Comparison of ENCODE assay signal across 8 cellular contexts in the genomic region with DNA sequence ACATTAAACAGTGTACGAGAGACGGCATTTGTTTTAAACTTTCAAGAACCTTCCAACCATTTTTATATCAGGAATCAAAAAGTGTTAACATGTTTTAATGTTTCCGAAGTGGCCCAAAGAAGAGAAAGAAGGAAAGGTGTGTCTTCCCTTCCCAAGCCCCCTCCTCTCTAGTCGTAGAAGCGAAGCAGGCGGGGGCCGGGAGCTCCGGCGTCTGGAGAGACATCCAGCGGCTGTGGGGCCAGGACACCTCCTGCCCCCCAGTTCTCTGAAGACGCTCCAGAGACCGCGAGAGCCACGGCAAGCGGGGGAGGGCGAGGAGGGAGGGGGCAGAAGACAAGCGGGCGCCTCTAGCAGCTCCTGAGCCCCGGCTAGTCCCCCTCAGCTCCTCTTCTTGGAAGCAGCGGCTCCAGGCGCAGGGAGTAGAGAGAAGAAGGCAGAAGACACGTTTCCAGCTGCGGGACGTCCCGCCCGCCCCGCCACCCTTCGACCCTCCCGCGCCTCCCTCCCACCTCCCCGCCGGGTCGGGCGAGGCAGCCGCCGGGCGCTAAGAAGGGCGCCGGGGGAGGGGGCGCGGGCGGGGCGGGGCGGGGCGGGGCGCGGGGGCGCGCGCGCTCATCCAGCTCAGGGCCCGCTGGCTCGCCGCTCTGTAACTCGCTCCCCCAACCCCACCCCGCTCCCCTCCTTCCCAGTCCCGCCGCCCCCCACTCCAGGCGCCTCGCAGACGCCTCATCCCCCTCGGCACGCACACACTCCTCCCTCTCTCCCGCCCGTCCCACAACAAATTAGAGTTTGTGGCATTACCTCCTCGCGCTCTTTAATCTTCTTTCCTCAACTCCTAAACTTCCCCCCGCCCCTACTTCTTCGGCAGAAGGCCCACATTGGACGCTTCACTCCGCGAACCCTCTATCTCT. TPM values are rescaled to one million over a fixed set of nuclear protein-coding genes. Genes with fewer than 3 reads are reported as not detected.
DNase-seq lines count a peak whose midpoint lies in the region; ATAC-seq and TF ChIP-seq lines count a peak whose summit lies in the region.

A gene (minus strand): TSS at position 871 of the 911 bp plus-strand sequence.

- DNase-seq in AG20443 (ENCODE audit: low spot score) (peak; percentile 77), OCI-LY7 (ENCODE audit: low spot score) (peak; percentile 72)
- DNase-seq in activated T-cell treated with anti-CD3 and anti-CD28 coated beads, Interleukin-2, amount 50 U/mL, for 1 hour, result peak; percentile 78
- peak; percentile 46 to 61 for DNase-seq in stimulated activated CD8-positive, alpha-beta memory T cell treated with anti-CD3 and anti-CD28 coated beads, Interleukin-7, amount 100 ng/mL, for 48 hours (ENCODE audit: extremely low read depth in 1 of 2, low read depth in 1 of 2)

- H3K9me2 ChIP-seq in OCI-LY7 (ENCODE audit: insufficient read depth, low read length), result no peaks in the 10 kb centered on the region

- CTCF ChIA-PET in OCI-LY7 (lab: Charles Lee; ENCODE audit: unreplicated experiment), result interaction anchor here (0.6 to 0.7 kb wide), 3 partner anchors 22 to 638 kb away, joined by 5 to 7 read pairs (median 6); no protein-coding TSS in a partner anchor

- H3K27me3 ChIP-seq in esophagus (ENCODE audit: control insufficient read depth in 1 of 2, insufficient read depth in 2 of 2, low read length in 2 of 2), result no peaks in the 10 kb centered on the region
- H3K27me3 ChIP-seq in muscle layer of duodenum (ENCODE audit: low read depth, low read length), result no peaks in the 10 kb centered on the region

- no TSS peak for BruUV-seq in OCI-LY7 (replicated peaks; lab: Mats Ljungman, UMichigan)

- H3K27ac ChIP-seq in OCI-LY7 (ENCODE audit: low read depth, low read length, poor library complexity, severe bottlenecking) (peak within 1 kb of the TSS; percentile 64), esophagus (ENCODE audit: low read depth in 2 of 2, low read length in 1 of 2) (peak within 1 kb of the TSS; percentile 99 to 100), muscle layer of duodenum (ENCODE audit: low read length) (peak within 1 kb of the TSS; percentile 98)

- peak within 1 kb of the TSS; percentile 95 for H3K4me2 ChIP-seq in OCI-LY7 (ENCODE audit: low read length)

- peak; percentile 60 for TF ChIP-seq POLR2A in GM19193 (IDR thresholded peaks at IDR 0.05; ENCODE audit: extremely low read depth, insufficient read depth, insufficient read length)

- intact Hi-C loops in OCI-LY7 (cut with micrococcal nuclease; ENCODE audit: unreplicated experiment), result loop anchor here (1.0 to 5.0 kb wide), 4 partner anchors 46 to 929 kb away; no protein-coding TSS in a partner anchor

- H3K9me3 ChIP-seq in OCI-LY7 (ENCODE audit: low read length) (no peaks in the 10 kb centered on the region), esophagus (ENCODE audit: control insufficient read depth in 2 of 2, insufficient read depth in 1 of 2, low read depth in 1 of 2, low read length in 1 of 2) (no peaks in the 10 kb centered on the region), muscle layer of duodenum (ENCODE audit: control insufficient read depth in 1 of 2, low read length in 2 of 2) (no peaks in the 10 kb centered on the region)

- H4K20me1 ChIP-seq in OCI-LY7 (ENCODE audit: insufficient read depth, low read length), result no peaks in the 10 kb centered on the region

- 0% methylated on average over 46 to 72 of the region's 72 CpGs for WGBS in esophagus, 2 donors

- POLR2A ChIA-PET in OCI-LY7 (lab: Charles Lee), result interaction anchor here (0.6 to 1.7 kb wide), 16 partner anchors 9 to 1381 kb away, joined by 3 to 8 read pairs (median 4); no protein-coding TSS in a partner anchor

- no peaks in the 10 kb centered on the region for H3K36me3 ChIP-seq in OCI-LY7 (ENCODE audit: insufficient read depth, low read length)
- no peaks in the 10 kb centered on the region for H3K36me3 ChIP-seq in esophagus (ENCODE audit: control insufficient read depth in 2 of 2, insufficient read depth in 2 of 2, low read length in 1 of 2)
- H3K36me3 ChIP-seq in muscle layer of duodenum (ENCODE audit: control insufficient read depth in 1 of 2, insufficient read depth in 2 of 2, low read length in 2 of 2), result no peaks in the 10 kb centered on the region

- H3K4me1 ChIP-seq in OCI-LY7 (ENCODE audit: insufficient read depth, low read length, poor library complexity, severe bottlenecking) (peaks cover 17% of the 10 kb centered on the region), esophagus (ENCODE audit: control insufficient read depth in 2 of 2, insufficient read depth in 2 of 2, low read length in 1 of 2) (no peaks in the 10 kb centered on the region), muscle layer of duodenum (ENCODE audit: control insufficient read depth in 1 of 2, insufficient read depth in 2 of 2, low read length in 2 of 2) (peaks cover 6 to 14% of the 10 kb centered on the region in 2 donors)

- peak within 1 kb of the TSS; percentile 91 for H3K4me3 ChIP-seq in OCI-LY7 (ENCODE audit: low read depth, low read length, poor library complexity, severe bottlenecking)
- H3K4me3 ChIP-seq in esophagus (ENCODE audit: low read depth in 1 of 2, low read length in 2 of 2), result peak within 1 kb of the TSS; percentile 93 to 95
- H3K4me3 ChIP-seq in muscle layer of duodenum (ENCODE audit: low read depth in 1 of 2, low read length in 2 of 2), result peak within 1 kb of the TSS; percentile 83 to 89

- no peak for TF ChIP-seq CTCF in OCI-LY7 (conservative IDR thresholded peaks at IDR 0.05; ENCODE audit: low read length)

- ATAC-seq in HG03457 (IDR thresholded peaks at IDR 0.05; ENCODE audit: unreplicated experiment), result peak; percentile 12

- H2AFZ ChIP-seq in OCI-LY7 (ENCODE audit: low read length), result peak within 1 kb of the TSS; percentile 85

- H3K79me2 ChIP-seq in OCI-LY7 (ENCODE audit: insufficient read depth, low read depth, low read length), result no peaks in the 10 kb centered on the region

RNA-seq across cellular contexts. Expression of the gene that starts here (rescaled TPM):
- total RNA-seq in OCI-LY7 (2014; rRNA removed; shearing (Covaris generic)), result 2.7 and 5.5 TPM in 2 replicates
- 11.5 and 11.8 TPM in 2 replicates for total RNA-seq in OCI-LY7 (2022)
- polyA plus RNA-seq in esophagus, result 1 to 10 TPM in 1 of 2 donors, under 1 TPM in 1; 0.16 to 1.3 TPM

Comparison
In these comparisons a context has a peak if more than half of its experiments do, and no peak if none do; other contexts are left out.
1. Peak in every context shown above with its lines: DNase-seq, ATAC-seq, H3K4me3 ChIP-seq and H3K27ac ChIP-seq.